ENCODE assay signal across 27 cellular contexts in genomic region chr7:79952399-79952798, GRCh38.
"Had no signal": no experiment of that assay in that cellular context is flagged by ENCODE, and none has a peak within 500 bp of the region (broad histone marks: within the 10 kb centered on the region; RNA-seq: fewer than 3 reads in every experiment).

No MANE protein-coding gene starts in this region.

- H3K27ac Mint-ChIP-seq: stimulated activated effector memory CD8-positive, alpha-beta T cell treated with anti-CD3 and anti-CD28 coated beads, Interleukin-12 subunit alpha, Interleukin-12 subunit beta, amount 100 ng/mL, for 72 hours; stimulated activated memory B cell treated with anti-CD40 and anti-IgM and Interleukin-4, amounts not matched to agents 10 μg/mL and 1 μg/mL and 100 μg/mL, for 72 hours; stimulated activated naive B cell treated with anti-CD40 and anti-IgM and Interleukin-4, amounts not matched to agents 10 μg/mL and 1 μg/mL and 100 μg/mL, for 72 hours; stimulated activated naive CD8-positive, alpha-beta T cell treated with anti-CD3 and anti-CD28 coated beads, Interleukin-15, Interleukin-2, amounts not matched to agents 100 ng/mL and 50 ng/mL, for 24 hours; type B pancreatic cell had no signal

- H3K9me3 Mint-ChIP-seq: stimulated activated naive CD8-positive, alpha-beta T cell treated with anti-CD3 and anti-CD28 coated beads, Interleukin-15, Interleukin-2, amounts not matched to agents 100 ng/mL and 50 ng/mL, for 24 hours; type B pancreatic cell had no signal

- H3K4me1 Mint-ChIP-seq: stimulated activated effector memory CD8-positive, alpha-beta T cell treated with anti-CD3 and anti-CD28 coated beads, Interleukin-12 subunit alpha, Interleukin-12 subunit beta, amount 100 ng/mL, for 72 hours; stimulated activated memory B cell treated with anti-CD40 and anti-IgM and Interleukin-4, amounts not matched to agents 10 μg/mL and 1 μg/mL and 100 μg/mL, for 72 hours; stimulated activated naive B cell treated with anti-CD40 and anti-IgM and Interleukin-4, amounts not matched to agents 10 μg/mL and 1 μg/mL and 100 μg/mL, for 72 hours; stimulated activated naive CD8-positive, alpha-beta T cell treated with anti-CD3 and anti-CD28 coated beads, Interleukin-15, amount 100 ng/mL, for 72 hours had no signal

- ATAC-seq: stimulated activated effector memory CD8-positive, alpha-beta T cell treated with anti-CD3 and anti-CD28 coated beads, Interleukin-12 subunit alpha, Interleukin-12 subunit beta, amount 100 ng/mL, for 72 hours; stimulated activated memory B cell treated with anti-CD40 and anti-IgM and Interleukin-4, amounts not matched to agents 10 μg/mL and 1 μg/mL and 100 μg/mL, for 72 hours; stimulated activated naive B cell treated with anti-CD40 and anti-IgM and Interleukin-4, amounts not matched to agents 10 μg/mL and 1 μg/mL and 100 μg/mL, for 72 hours; stimulated activated naive CD8-positive, alpha-beta T cell treated with anti-CD3 and anti-CD28 coated beads, Interleukin-15, amount 100 ng/mL, for 72 hours; stimulated activated naive CD8-positive, alpha-beta T cell treated with anti-CD3 and anti-CD28 coated beads, Interleukin-15, Interleukin-2, amounts not matched to agents 100 U/mL and 50 U/mL, for 24 hours; upper lobe of right lung had no signal

- H3K36me3 ChIP-seq: suprapubic skin, thoracic aorta, thyroid gland, tibial artery, tibial nerve, transverse colon, upper lobe of left lung, upper lobe of right lung, uterus, vagina had no signal

- H3K9me3 ChIP-seq: suprapubic skin, testis, thoracic aorta, thyroid gland, tibial artery, tibial nerve, transverse colon, upper lobe of left lung, upper lobe of right lung, uterus, vagina had no signal

- H3K4me3 Mint-ChIP-seq: stimulated activated effector memory CD8-positive, alpha-beta T cell treated with anti-CD3 and anti-CD28 coated beads, Interleukin-12 subunit alpha, Interleukin-12 subunit beta, amount 100 ng/mL, for 72 hours; stimulated activated memory B cell treated with anti-CD40 and anti-IgM and Interleukin-4, amounts not matched to agents 10 μg/mL and 1 μg/mL and 100 μg/mL, for 72 hours; stimulated activated naive B cell treated with anti-CD40 and anti-IgM and Interleukin-4, amounts not matched to agents 10 μg/mL and 1 μg/mL and 100 μg/mL, for 72 hours; stimulated activated naive CD8-positive, alpha-beta T cell treated with anti-CD3 and anti-CD28 coated beads, Interleukin-15, amount 100 ng/mL, for 72 hours; stimulated activated naive CD8-positive, alpha-beta T cell treated with anti-CD3 and anti-CD28 coated beads, Interleukin-15, Interleukin-2, amounts not matched to agents 100 ng/mL and 50 ng/mL, for 24 hours; type B pancreatic cell had no signal

- H3K27me3 ChIP-seq: suprapubic skin, testis, thyroid gland, tibial artery, tibial nerve, transverse colon, upper lobe of left lung, upper lobe of right lung, uterus, vagina had no signal

- H3K4me1 ChIP-seq: suprapubic skin, testis, thyroid gland, tibial artery, tibial nerve, transverse colon, upper lobe of left lung, upper lobe of right lung, uterus, vagina had no signal

- H3K4me3 ChIP-seq: suprapubic skin, testis, thoracic aorta, thyroid gland, tibial artery, tibial nerve, transverse colon, upper lobe of left lung, upper lobe of right lung, uterus, vagina had no signal

- H3K27ac ChIP-seq: suprapubic skin, testis, thoracic aorta, thyroid gland, tibial artery, tibial nerve, transverse colon, upper lobe of left lung, upper lobe of right lung, uterus, vagina had no signal

- H3K27me3 Mint-ChIP-seq: stimulated activated memory B cell treated with anti-CD40 and anti-IgM and Interleukin-4, amounts not matched to agents 10 μg/mL and 1 μg/mL and 100 μg/mL, for 72 hours; stimulated activated naive B cell treated with anti-CD40 and anti-IgM and Interleukin-4, amounts not matched to agents 10 μg/mL and 1 μg/mL and 100 μg/mL, for 72 hours; stimulated activated naive CD8-positive, alpha-beta T cell treated with anti-CD3 and anti-CD28 coated beads, Interleukin-15, amount 100 ng/mL, for 72 hours; stimulated activated naive CD8-positive, alpha-beta T cell treated with anti-CD3 and anti-CD28 coated beads, Interleukin-15, Interleukin-2, amounts not matched to agents 100 ng/mL and 50 ng/mL, for 24 hours; type B pancreatic cell had no signal

- DNase-seq: stimulated activated CD4-positive, alpha-beta T cell treated with anti-CD3 and anti-CD28 coated beads, Interleukin-2, amount 100 ng/mL, for 48 hours; stimulated activated CD4-positive, alpha-beta T cell treated with anti-CD3 and anti-CD28 coated beads, Interleukin-4, amount 100 ng/mL, for 1 hour; stimulated activated CD4-positive, alpha-beta T cell treated with anti-CD3 and anti-CD28 coated beads, Interleukin-4, amount 100 ng/mL, for 24 hours; stimulated activated CD4-positive, alpha-beta T cell treated with anti-CD3 and anti-CD28 coated beads, Interleukin-4, amount 100 ng/mL, for 4 hours; stimulated activated CD8-positive, alpha-beta memory T cell treated with anti-CD3 and anti-CD28 coated beads, Interleukin-4, amount 100 ng/mL, for 48 hours; stimulated activated naive B cell treated with anti-CD40 and anti-IgM and Interleukin-4, amounts not matched to agents 10 μg/mL and 1 μg/mL and 100 μg/mL, for 72 hours; stimulated activated naive CD4-positive, alpha-beta T cell; stimulated activated naive CD4-positive, alpha-beta T cell treated with Interleukin-2 at 50 U/mL for 16 hours; stimulated activated naive CD8-positive, alpha-beta T cell treated with anti-CD3 and anti-CD28 coated beads, Interleukin-15, amount 100 ng/mL, for 72 hours; stimulated activated naive CD8-positive, alpha-beta T cell treated with anti-CD3 and anti-CD28 coated beads, Interleukin-15, Interleukin-2, amounts not matched to agents 100 U/mL and 50 U/mL, for 24 hours; substantia nigra; testis; thyroid gland; tibial artery; transverse colon; trophoblast cell; upper lobe of left lung; upper lobe of right lung; uterus had no signal

- H3K36me3 Mint-ChIP-seq: stimulated activated effector memory CD8-positive, alpha-beta T cell treated with anti-CD3 and anti-CD28 coated beads, Interleukin-12 subunit alpha, Interleukin-12 subunit beta, amount 100 ng/mL, for 72 hours; stimulated activated memory B cell treated with anti-CD40 and anti-IgM and Interleukin-4, amounts not matched to agents 10 μg/mL and 1 μg/mL and 100 μg/mL, for 72 hours; stimulated activated naive B cell treated with anti-CD40 and anti-IgM and Interleukin-4, amounts not matched to agents 10 μg/mL and 1 μg/mL and 100 μg/mL, for 72 hours; type B pancreatic cell had no signal
